2 cellular contexts compared by ENCODE assay signal in genomic region chr17:70235252-70235651, GRCh38.
TF ChIP-seq lines count a peak whose summit lies in the region.

No MANE protein-coding gene starts in this region.

TF ChIP-seq in HEK293, 187 proteins besides CTCF, POLR2A, EP300 and RAD21 (continued from another document):
- TF ChIP-seq ZBTB49 (tag by site-specific recombination; IDR thresholded peaks at IDR 0.05; ENCODE audit: low read depth) = no peak
- TF ChIP-seq ZNF660 (tag by site-specific recombination; IDR thresholded peaks at IDR 0.05) = no peak
- TF ChIP-seq ZNF791 (tag by site-specific recombination; IDR thresholded peaks at IDR 0.05) = no peak
- TF ChIP-seq ZNF398 (tag by site-specific recombination; IDR thresholded peaks at IDR 0.05) = no peak
- no peak for TF ChIP-seq ZNF132 (tag by site-specific recombination; IDR thresholded peaks at IDR 0.05; ENCODE audit: borderline replicate concordance)
- no peak for TF ChIP-seq ZNF560 (tag by site-specific recombination; IDR thresholded peaks at IDR 0.05; ENCODE audit: borderline replicate concordance)
- no peak for TF ChIP-seq ZSCAN16 (tag by site-specific recombination; IDR thresholded peaks at IDR 0.05)
- TF ChIP-seq ZNF202 (tag by site-specific recombination; IDR thresholded peaks at IDR 0.05; ENCODE audit: borderline replicate concordance) = no peak
- no peak for TF ChIP-seq PRDM2 (tag by site-specific recombination; IDR thresholded peaks at IDR 0.05; ENCODE audit: borderline replicate concordance)
- no peak for TF ChIP-seq MYNN (tag by site-specific recombination; IDR thresholded peaks at IDR 0.05; ENCODE audit: borderline replicate concordance)

TF ChIP-seq in WTC11, 78 proteins besides CTCF, POLR2A, EP300 and RAD21 (continued from another document):
- TF ChIP-seq MLX (CRISPR knock-in tag; IDR thresholded peaks at IDR 0.05) = no peak
- TF ChIP-seq ZNF396 (CRISPR knock-in tag; IDR thresholded peaks at IDR 0.05; ENCODE audit: borderline replicate concordance) = no peak
